Comparison of ENCODE assay signal across 17 cellular contexts in the genomic region with DNA sequence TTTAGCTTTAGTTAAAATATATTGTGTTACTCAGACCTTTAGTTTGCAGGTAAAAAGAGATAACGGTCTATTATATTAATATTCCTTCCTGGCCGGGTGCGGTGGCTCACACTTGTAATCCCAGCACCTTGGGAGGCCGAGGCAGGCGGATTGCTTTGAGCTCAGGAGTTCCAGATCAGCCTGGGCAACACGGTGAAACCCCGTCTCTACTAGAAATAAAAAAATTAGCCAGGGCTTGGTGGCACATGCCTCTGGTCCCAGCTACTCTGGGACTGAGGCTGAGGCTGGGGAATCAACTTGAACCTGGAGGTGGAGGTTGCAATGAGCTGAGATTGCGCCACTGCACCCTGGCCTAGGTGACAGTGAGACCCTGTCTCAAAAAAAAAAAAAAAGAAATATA. TPM values are rescaled to one million over a fixed set of nuclear protein-coding genes. Genes with fewer than 3 reads are reported as not detected.
DNase-seq lines count a peak whose midpoint lies in the region; ATAC-seq and TF ChIP-seq lines count a peak whose summit lies in the region.
"Had no signal": no experiment of that assay in that cellular context is flagged by ENCODE, and none has a peak within 500 bp of the region (broad histone marks: within the 10 kb centered on the region; RNA-seq: fewer than 3 reads in every experiment).

No MANE protein-coding gene starts in this region.

- no peaks in the 10 kb centered on the region for H3K27me3 ChIP-seq in DND-41 (ENCODE audit: insufficient read depth, low read length, poor library complexity)
- no peaks in the 10 kb centered on the region for H3K27me3 ChIP-seq in smooth muscle cell (ENCODE audit: low read depth)
- no peaks in the 10 kb centered on the region for H3K27me3 ChIP-seq in CD8-positive, alpha-beta T cell (ENCODE audit: insufficient read depth, low read length)
- H3K27me3 ChIP-seq: body of pancreas, vagina had no signal

- ATAC-seq in DND-41 (ENCODE audit: insufficient read depth, low read depth): no peak
- no peak for ATAC-seq in CD8-positive, alpha-beta T cell
- ATAC-seq in HG02588 (IDR thresholded peaks at IDR 0.05; ENCODE audit: unreplicated experiment): no peak
- ATAC-seq: activated CD4-positive, alpha-beta T cell treated with anti-CD3 and anti-CD28 coated beads for 36 hours; body of pancreas had no signal

- H3K27me3 Mint-ChIP-seq in CD8-positive, alpha-beta T cell (ENCODE audit: low read depth): no peaks in the 10 kb centered on the region
- H3K27me3 Mint-ChIP-seq: activated CD4-positive, alpha-beta T cell treated with anti-CD3 and anti-CD28 coated beads for 36 hours had no signal

- H3K4me3 ChIP-seq in DND-41 (ENCODE audit: low read depth in 1 of 2, low read length in 2 of 2) (no peak overlapping the region), OCI-LY7 (ENCODE audit: low read depth, low read length, poor library complexity, severe bottlenecking) (peak overlapping the region; percentile 15), fibroblast of the aortic adventitia (ENCODE audit: low read depth, low read length) (peak overlapping the region; percentile 97), smooth muscle cell (no peak overlapping the region)
- H3K4me3 ChIP-seq in CD8-positive, alpha-beta T cell (ENCODE audit: low read depth, low read length): no peak overlapping the region
- H3K4me3 ChIP-seq: body of pancreas had no signal

- H4K20me1 ChIP-seq in DND-41 (ENCODE audit: insufficient read depth, low read length): peaks cover 33% of the 10 kb centered on the region; the same call in 1 of the 2 replicates
- H4K20me1 ChIP-seq in OCI-LY7 (ENCODE audit: insufficient read depth, low read length): peaks cover 28% of the 10 kb centered on the region
- peaks cover 66% of the 10 kb centered on the region for H4K20me1 ChIP-seq in smooth muscle cell (ENCODE audit: low read depth)

- no peak overlapping the region for H3K4me3 Mint-ChIP-seq in CD8-positive, alpha-beta T cell

- H3K4me2 ChIP-seq in DND-41 (ENCODE audit: insufficient read depth, low read length): peak overlapping the region; percentile 89
- H3K4me2 ChIP-seq in OCI-LY7 (ENCODE audit: low read length): peak overlapping the region; percentile 100; the same call in 1 of the 2 replicates
- H3K4me2 ChIP-seq in smooth muscle cell: peak overlapping the region; percentile 84

- no peak for TF ChIP-seq CTCF in DND-41 (IDR thresholded peaks at IDR 0.05; ENCODE audit: borderline replicate concordance, extremely low read depth, low read length, poor library complexity, severe bottlenecking)
- TF ChIP-seq CTCF in OCI-LY7 (conservative IDR thresholded peaks at IDR 0.05; ENCODE audit: low read length): no peak
- no peak for TF ChIP-seq CTCF in fibroblast of the aortic adventitia (IDR thresholded peaks at IDR 0.05; ENCODE audit: insufficient read depth, low read length)
- TF ChIP-seq CTCF in smooth muscle cell (IDR thresholded peaks at IDR 0.05; ENCODE audit: borderline replicate concordance, insufficient read depth, poor library complexity, severe bottlenecking): no peak
- no peak for TF ChIP-seq CTCF in CD8-positive, alpha-beta T cell (IDR thresholded peaks at IDR 0.05)

- no peaks in the 10 kb centered on the region for H3K9me2 ChIP-seq in OCI-LY7 (ENCODE audit: insufficient read depth, low read length)

- 91% methylated on average over 8 of the region's 8 CpGs for WGBS in smooth muscle cell (ENCODE audit: low lambda C conversion rate)

- H3K9ac ChIP-seq in DND-41 (ENCODE audit: low read depth, low read length) (no peak overlapping the region; the same call in 1 of the 2 replicates), smooth muscle cell (ENCODE audit: low read depth) (no peak overlapping the region)

- H3K27ac Mint-ChIP-seq in CD8-positive, alpha-beta T cell: no peak overlapping the region
- H3K27ac Mint-ChIP-seq: activated CD4-positive, alpha-beta T cell treated with anti-CD3 and anti-CD28 coated beads for 36 hours had no signal

- CTCF ChIA-PET in OCI-LY7 (lab: Charles Lee; ENCODE audit: unreplicated experiment): no interaction called here
- CTCF ChIA-PET in CD8-positive, alpha-beta T cell (lab: Charles Lee): no interaction called here

- peaks cover 78% of the 10 kb centered on the region for H3K79me2 ChIP-seq in DND-41 (ENCODE audit: insufficient read depth, low read length)
- H3K79me2 ChIP-seq in OCI-LY7 (ENCODE audit: insufficient read depth, low read depth, low read length): peaks cover 77% of the 10 kb centered on the region
- H3K79me2 ChIP-seq in smooth muscle cell (ENCODE audit: low read depth): peaks cover 74% of the 10 kb centered on the region

- peaks cover 44% of the 10 kb centered on the region for H3K4me1 Mint-ChIP-seq in CD8-positive, alpha-beta T cell (ENCODE audit: low read depth)

- H2AFZ ChIP-seq in DND-41 (ENCODE audit: low read depth, low read length) (no peak overlapping the region), OCI-LY7 (ENCODE audit: low read length) (no peak overlapping the region), smooth muscle cell (ENCODE audit: low read depth) (no peak overlapping the region)

- H3K9me3 Mint-ChIP-seq in CD8-positive, alpha-beta T cell: no peaks in the 10 kb centered on the region

- H3F3A ChIP-seq in smooth muscle cell (ENCODE audit: low read depth): peaks cover 9% of the 10 kb centered on the region

- intact Hi-C loops in OCI-LY7 (cut with micrococcal nuclease; ENCODE audit: unreplicated experiment): no loop called here
- intact Hi-C loops in CD8-positive, alpha-beta T cell (cut with DNase I, micrococcal nuclease): no loop called here

- BruUV-seq in OCI-LY7 (replicated peaks; lab: Mats Ljungman, UMichigan): no TSS peak

- DNase-seq in DND-41 (no peak), OCI-LY7 (ENCODE audit: low spot score) (no peak), fibroblast of the aortic adventitia (ENCODE audit: low read depth) (peak; percentile 34), smooth muscle cell (lab: John Stamatoyannopoulos, UW; ENCODE audit: unreplicated experiment) (no peak), amniotic stem cell (lab: John Stamatoyannopoulos, UW) (no peak)
- no peak for DNase-seq in CD8-positive, alpha-beta T cell
- DNase-seq: activated CD4-positive, alpha-beta T cell treated with anti-CD3 and anti-CD28 coated beads for 36 hours; body of pancreas; Caco-2; effector CD4-positive, alpha-beta T cell; islet precursor cell; KBM-7; NCI-H1694 treated with DMSO at 0.1 percent for 48 hours; stimulated activated CD4-positive, alpha-beta T cell treated with anti-CD3 and anti-CD28 coated beads, Interleukin-2, amount 100 ng/mL, for 24 hours; stimulated activated CD8-positive, alpha-beta memory T cell treated with anti-CD3 and anti-CD28 coated beads, Interleukin-4, amount 100 ng/mL, for 48 hours had no signal

- peaks cover 38% of the 10 kb centered on the region for H3K36me3 Mint-ChIP-seq in CD8-positive, alpha-beta T cell

- H3K36me3 ChIP-seq in DND-41 (ENCODE audit: insufficient read depth, low read length): peaks cover 41% of the 10 kb centered on the region
- H3K36me3 ChIP-seq in OCI-LY7 (ENCODE audit: insufficient read depth, low read length): peaks cover 61% of the 10 kb centered on the region
- peaks cover 4% of the 10 kb centered on the region for H3K36me3 ChIP-seq in smooth muscle cell (ENCODE audit: low read depth)
- H3K36me3 ChIP-seq in CD8-positive, alpha-beta T cell (ENCODE audit: insufficient read depth, low read length): peaks cover 3% of the 10 kb centered on the region

- POLR2A ChIA-PET in OCI-LY7 (lab: Charles Lee): interaction anchor here (1.0 to 1.5 kb wide), 3 partner anchors 10 to 16 kb away, joined by 4 to 5 read pairs (median 5); no protein-coding TSS in a partner anchor
- POLR2A ChIA-PET in CD8-positive, alpha-beta T cell (lab: Charles Lee): interaction anchor here (4.0 kb wide), 1 partner anchor 9 kb away, joined by 19 read pairs; no protein-coding TSS in a partner anchor

- H3K9me3 ChIP-seq in DND-41 (ENCODE audit: insufficient read depth, low read length, severe bottlenecking): no peaks in the 10 kb centered on the region
- H3K9me3 ChIP-seq in OCI-LY7 (ENCODE audit: low read length): no peaks in the 10 kb centered on the region
- no peaks in the 10 kb centered on the region for H3K9me3 ChIP-seq in smooth muscle cell (replicated peaks; ENCODE audit: low read depth)
- H3K9me3 ChIP-seq in CD8-positive, alpha-beta T cell (ENCODE audit: low read length): no peaks in the 10 kb centered on the region
- H3K9me3 ChIP-seq: body of pancreas, Caco-2, vagina had no signal

- H3K27ac ChIP-seq in DND-41 (ENCODE audit: low read length) (no peak overlapping the region), OCI-LY7 (ENCODE audit: low read depth, low read length, poor library complexity, severe bottlenecking) (no peak overlapping the region), smooth muscle cell (ENCODE audit: low read depth) (no peak overlapping the region)
- H3K27ac ChIP-seq in CD8-positive, alpha-beta T cell (ENCODE audit: low read depth, low read length): no peak overlapping the region

- H3K4me1 ChIP-seq in DND-41 (ENCODE audit: insufficient read depth, low read length) (peaks cover 36% of the 10 kb centered on the region), OCI-LY7 (ENCODE audit: insufficient read depth, low read length, poor library complexity, severe bottlenecking) (peaks cover 22% of the 10 kb centered on the region), smooth muscle cell (ENCODE audit: low read depth) (peaks cover 24% of the 10 kb centered on the region)
- H3K4me1 ChIP-seq in CD8-positive, alpha-beta T cell (ENCODE audit: insufficient read depth, low read length): peaks cover 24% of the 10 kb centered on the region

RNA-seq across cellular contexts. Expression of a gene that starts 13.2 kb away (rescaled TPM):
- total RNA-seq in OCI-LY7 (2014; rRNA removed; shearing (Covaris generic)): 7.2 and 8.2 TPM in 2 replicates
- total RNA-seq in OCI-LY7 (2022) (5.1 and 5.5 TPM in 2 replicates), fibroblast of the aortic adventitia (ENCODE audit: low replicate concordance) (14.9 and 55.9 TPM in 2 replicates), smooth muscle cell (2.5 and 4.0 TPM in 2 replicates)
- 1.1 and 1.5 TPM in 2 replicates for polyA plus RNA-seq in smooth muscle cell
- total RNA-seq in CD8-positive, alpha-beta T cell: 10 to 100 TPM; 11.7 to 13.0 TPM

Comparison
In these comparisons a context has a peak if more than half of its experiments do, and no peak if none do; other contexts are left out.
1. H3K4me3 ChIP-seq: peak in OCI-LY7 (single experiment) and fibroblast of the aortic adventitia (single experiment); none in DND-41 (0 of 2), smooth muscle cell (single experiment) and CD8-positive, alpha-beta T cell (single experiment).
2. Peak in every context shown above with its lines, with median percentiles within 50 percentile points of each other: H3K4me2 ChIP-seq.